In the genomic region with DNA sequence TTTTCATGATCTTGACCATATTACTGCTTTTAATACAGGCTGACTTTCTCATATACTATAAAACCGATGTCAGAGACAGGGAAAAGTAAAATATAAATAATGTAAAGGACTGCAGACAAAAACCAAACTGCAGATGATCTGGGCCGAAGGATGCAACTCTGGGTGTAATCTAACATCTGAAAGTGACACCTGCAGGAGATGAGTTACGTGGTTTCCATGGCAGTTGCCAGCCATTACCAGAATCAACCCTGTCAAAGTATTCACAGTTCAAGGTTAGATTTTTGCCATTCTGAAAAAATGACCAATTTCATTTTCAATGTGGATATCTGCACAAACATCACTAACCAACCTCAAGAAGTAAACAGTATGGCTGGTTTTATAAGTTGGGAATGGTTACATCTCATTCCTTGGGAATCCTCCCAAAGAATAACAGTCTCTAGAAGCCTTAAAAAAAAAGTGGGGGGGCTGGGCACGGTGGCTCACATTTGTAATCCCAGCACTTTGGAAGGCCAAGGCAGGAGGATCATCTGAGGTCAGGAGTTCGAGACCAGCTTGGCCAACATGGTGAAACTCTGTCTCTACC, we compare ENCODE assay signal across 23 cellular contexts.
"Had no signal": no experiment of that assay in that cellular context is flagged by ENCODE, and none has a peak within 500 bp of the region (broad histone marks: within the 10 kb centered on the region; RNA-seq: fewer than 3 reads in every experiment).

No MANE protein-coding gene starts in this region.

- H3K9me3 ChIP-seq: MG63, SJSA1, SK-N-SH had no signal

- ATAC-seq: activated CD4-positive, alpha-beta T cell treated with anti-CD3 and anti-CD28 coated beads for 36 hours; activated CD4-positive, CD25-positive, alpha-beta regulatory T cell treated with anti-CD3 and anti-CD28 coated beads, Interleukin-2, amount 50 U/mL, for 24 hours; activated CD8-positive, alpha-beta T cell treated with anti-CD3 and anti-CD28 coated beads, Interleukin-2, amount 10 ng/mL, durations not matched to agents 7 days and 5 days; WTC11 had no signal

- H3K4me1 ChIP-seq: SJSA1 had no signal

- H3K4me3 ChIP-seq: MG63, SJSA1 had no signal

- H3K4me2 ChIP-seq: SK-N-SH had no signal

- H3K27ac ChIP-seq: brain microvascular endothelial cell, SJSA1 had no signal

- H3K27me3 ChIP-seq: brain microvascular endothelial cell, MG63, SJSA1 had no signal

- H3K9ac ChIP-seq: SK-N-SH had no signal

- DNase-seq: activated CD4-positive, alpha-beta T cell treated with anti-CD3 and anti-CD28 coated beads for 36 hours; activated CD4-positive, alpha-beta T cell treated with anti-CD3 and anti-CD28 coated beads, Interleukin-2, amount 10 ng/mL, durations not matched to agents 7 days and 5 days; activated CD4-positive, alpha-beta T cell treated with anti-CD3 and anti-CD28 coated beads, Interleukin-2, amount 50 U/mL, for 48 hours; activated CD8-positive, alpha-beta memory T cell treated with anti-CD3 and anti-CD28 coated beads, Interleukin-2, amount 50 U/mL, for 4 hours; activated CD8-positive, alpha-beta T cell treated with anti-CD3 and anti-CD28 coated beads, Interleukin-2, amount 10 ng/mL, durations not matched to agents 7 days and 5 days; activated effector memory CD4-positive, alpha-beta T cell treated with Interleukin-2 at 50 U/mL for 16 hours; activated naive CD4-positive, alpha-beta T cell treated with anti-CD3 and anti-CD28 coated beads, Interleukin-2, amount 10 ng/mL, durations not matched to agents 7 days and 5 days; activated T-cell treated with anti-CD3 and anti-CD28 coated beads, Interleukin-2, amount 50 U/mL, for 48 hours; amniotic stem cell; aorta; brain microvascular endothelial cell; Kasumi-1; MG63; MV-4-11; NCI-H1092; NCI-H1436 treated with DMSO at 0.1 percent for 48 hours; NCI-H2029; NCI-H345; SHP77 treated with DMSO at 0.1 percent for 48 hours; SK-N-SH had no signal

- H3K9me2 ChIP-seq: SK-N-SH had no signal
